In genomic region chr12:4030938-4031702, GRCh38 we compare ENCODE assay signal across 7 cellular contexts.
DNase-seq lines count a peak whose midpoint lies in the region; ATAC-seq, FAIRE-seq and TF ChIP-seq lines count a peak whose summit lies in the region.

No MANE protein-coding gene starts in this region.

- DNase-seq in GM18507 (ENCODE audit: extremely low spot score, insufficient read length, low read depth) (peak; percentile 60), anterior cingulate cortex (lab: John Stamatoyannopoulos, UW) (peak in 57 of 58 donors; percentile 8 to 88 (median 55)), left ventricle myocardium superior (peak; percentile 91), progenitor cell of endocrine pancreas (ENCODE audit: low spot score, unreplicated experiment) (peak; percentile 97), transverse colon (peak; percentile 92)

- FAIRE-seq in GM18507 (lab: Jason Lieb, UNC) = no peak

- TF ChIP-seq CTCF in progenitor cell of endocrine pancreas (IDR thresholded peaks at IDR 0.05; ENCODE audit: unreplicated experiment) (no peak), transverse colon (IDR thresholded peaks at IDR 0.05) (no peak)

- H3K27ac Mint-ChIP-seq in T-helper 1 cell treated with Interleukin-12 subunit alpha and Interleukin-12 subunit beta and Interleukin-4 antibody, amounts not matched to agents 30 μg/mL and 1 μg/mL, for 36 hours = no peak overlapping the region
- peak overlapping the region; percentile 96 for H3K27ac Mint-ChIP-seq in progenitor cell of endocrine pancreas

- no peaks in the 10 kb centered on the region for H3K36me3 ChIP-seq in transverse colon

- peaks cover 29% of the 10 kb centered on the region for H3K4me1 Mint-ChIP-seq in T-helper 1 cell treated with Interleukin-12 subunit alpha and Interleukin-12 subunit beta and Interleukin-4 antibody, amounts not matched to agents 30 μg/mL and 1 μg/mL, for 36 hours (ENCODE audit: low read depth)
- peaks cover 38% of the 10 kb centered on the region for H3K4me1 Mint-ChIP-seq in progenitor cell of endocrine pancreas (ENCODE audit: low read depth)

- peak overlapping the region; percentile 84 to 88 (median 86) for H3K27ac ChIP-seq in transverse colon

- WGBS in transverse colon (ENCODE audit: low coverage in 1 of 2), 2 donors = 0 to 2% methylated on average over 4 to 50 of the region's 75 CpGs

- no peaks in the 10 kb centered on the region for H3K9me3 ChIP-seq in transverse colon

- ATAC-seq in HG03342 (IDR thresholded peaks at IDR 0.05; ENCODE audit: unreplicated experiment) (peak; percentile 70), left ventricle myocardium superior (peak; percentile 99)

- peak overlapping the region; percentile 46 for H3K4me3 Mint-ChIP-seq in T-helper 1 cell treated with Interleukin-12 subunit alpha and Interleukin-12 subunit beta and Interleukin-4 antibody, amounts not matched to agents 30 μg/mL and 1 μg/mL, for 36 hours
- peak overlapping the region; percentile 38 for H3K4me3 Mint-ChIP-seq in progenitor cell of endocrine pancreas (ENCODE audit: low read depth)

- H3K36me3 Mint-ChIP-seq in T-helper 1 cell treated with Interleukin-12 subunit alpha and Interleukin-12 subunit beta and Interleukin-4 antibody, amounts not matched to agents 30 μg/mL and 1 μg/mL, for 36 hours (ENCODE audit: low read depth) = peaks cover 2% of the 10 kb centered on the region
- no peaks in the 10 kb centered on the region for H3K36me3 Mint-ChIP-seq in progenitor cell of endocrine pancreas (ENCODE audit: insufficient read depth)

- peak; percentile 45 for TF ChIP-seq POLR2A in transverse colon (IDR thresholded peaks at IDR 0.05)

- H3K9me3 Mint-ChIP-seq in T-helper 1 cell treated with Interleukin-12 subunit alpha and Interleukin-12 subunit beta and Interleukin-4 antibody, amounts not matched to agents 30 μg/mL and 1 μg/mL, for 36 hours = no peaks in the 10 kb centered on the region
- H3K9me3 Mint-ChIP-seq in progenitor cell of endocrine pancreas (ENCODE audit: low read depth) = no peaks in the 10 kb centered on the region

- H3K4me1 ChIP-seq in transverse colon = peaks cover 8 to 21% (median 13%) of the 10 kb centered on the region in 4 donors

- intact Hi-C loops in left ventricle myocardium superior (cut with micrococcal nuclease) = no loop called here
- intact Hi-C loops in transverse colon (cut with DNase I; ENCODE audit: low total_unique reads) = loop anchor here (5.0 kb wide), 1 partner anchor 246 kb away; no protein-coding TSS in a partner anchor

- TF ChIP-seq EP300 in transverse colon (IDR thresholded peaks at IDR 0.05; ENCODE audit: low read depth) = no peak

- in situ Hi-C loops in transverse colon (cut with MboI; ENCODE audit: low pct_ligation_motif_present in 1 of 4, low pct_unique_long_range_greater_than_20kb in 1 of 4, low sequenced_read_pairs in 3 of 4) = loop anchor here in 1 of 4 donors (10.0 to 25.0 kb wide), 2 partner anchors 144 to 254 kb away; no protein-coding TSS in a partner anchor

- H3K27me3 ChIP-seq in transverse colon = no peaks in the 10 kb centered on the region

- H3K4me3 ChIP-seq in transverse colon = peak overlapping the region; percentile 42 to 56 (median 45)

- H3K27me3 Mint-ChIP-seq in T-helper 1 cell treated with Interleukin-12 subunit alpha and Interleukin-12 subunit beta and Interleukin-4 antibody, amounts not matched to agents 30 μg/mL and 1 μg/mL, for 36 hours (ENCODE audit: low read depth) = peaks cover 35% of the 10 kb centered on the region
- H3K27me3 Mint-ChIP-seq in progenitor cell of endocrine pancreas = peaks cover 14% of the 10 kb centered on the region

Comparison
In these comparisons a context has a peak if more than half of its experiments do, and no peak if none do; other contexts are left out.
1. Peak in every context shown above with its lines: DNase-seq, ATAC-seq, H3K4me3 ChIP-seq and H3K27ac ChIP-seq.